ENCODE assay signal across 9 cellular contexts in genomic region chr12:8698830-8699330, GRCh38. TPM values are rescaled to one million over a fixed set of nuclear protein-coding genes. Genes with fewer than 3 reads are reported as not detected.
A peak's percentile ranks its signal among the peaks of the same experiment; 100 is the strongest.
DNase-seq lines count a peak whose midpoint lies in the region; FAIRE-seq and TF ChIP-seq lines count a peak whose summit lies in the region.
"Had no signal": no experiment of that assay in that cellular context is flagged by ENCODE, and none has a peak within 500 bp of the region (broad histone marks: within the 10 kb centered on the region; RNA-seq: fewer than 3 reads in every experiment).

No MANE protein-coding gene starts in this region.

- no peak overlapping the region for H3K27ac Mint-ChIP-seq in activated naive CD4-positive, alpha-beta T cell treated with anti-CD3 and anti-CD28 coated beads, Interleukin-2, amount 10 ng/mL, durations not matched to agents 7 days and 5 days
- peak overlapping the region; percentile 78 for H3K27ac Mint-ChIP-seq in astrocyte (ENCODE audit: unreplicated experiment)

- H3K27ac ChIP-seq in astrocyte (ENCODE audit: low read depth, low read length) (peak overlapping the region; percentile 91), liver (ENCODE audit: low read depth in 1 of 2, low read length in 2 of 2) (peak overlapping the region in 1 of 2 donors; percentile 2), transverse colon (peak overlapping the region; percentile 85 to 96 (median 94))

- no peak for DNase-seq in activated naive CD4-positive, alpha-beta T cell treated with anti-CD3 and anti-CD28 coated beads, Interleukin-2, amount 10 ng/mL, durations not matched to agents 7 days and 5 days
- DNase-seq in activated naive CD4-positive, alpha-beta T cell (lab: John Stamatoyannopoulos, UW) = no peak
- DNase-seq in astrocyte (ENCODE audit: low read depth) (peak; percentile 30), transverse colon (no peak), RPMI8226 (no peak), NCI-H1048 (lab: John Stamatoyannopoulos, UW) (no peak), NCI-H146 treated with DMSO at 0.1 percent for 48 hours (lab: John Stamatoyannopoulos, UW; ENCODE audit: unreplicated experiment) (no peak)
- DNase-seq: NCI-H524 treated with DMSO at 0.1 percent for 48 hours had no signal

- H3K4me1 ChIP-seq in astrocyte (ENCODE audit: insufficient read depth, low read length) (peaks cover 10% of the 10 kb centered on the region), liver (ENCODE audit: control insufficient read depth in 4 of 4, insufficient read depth in 4 of 4, low read length in 3 of 4) (peaks cover 9 to 15% (median 11%) of the 10 kb centered on the region in 4 donors), transverse colon (peaks cover 0 to 34% (median 7%) of the 10 kb centered on the region in 4 donors)

- peak overlapping the region; percentile 92 for H3K4me3 Mint-ChIP-seq in activated naive CD4-positive, alpha-beta T cell treated with anti-CD3 and anti-CD28 coated beads, Interleukin-2, amount 10 ng/mL, durations not matched to agents 7 days and 5 days
- H3K4me3 Mint-ChIP-seq in astrocyte (ENCODE audit: unreplicated experiment) = peak overlapping the region; percentile 91

- peak overlapping the region; percentile 91 for H2AFZ ChIP-seq in astrocyte (ENCODE audit: low read depth, low read length)

- H4K20me1 ChIP-seq in astrocyte (ENCODE audit: insufficient read depth, low read length) = peaks cover 38% of the 10 kb centered on the region

- CTCF ChIA-PET in activated naive CD4-positive, alpha-beta T cell treated with anti-CD3 and anti-CD28 coated beads, Interleukin-2, amount 10 ng/mL, durations not matched to agents 7 days and 5 days (lab: Charles Lee) = no interaction called here

- H3K4me2 ChIP-seq in astrocyte (ENCODE audit: low read length) = peak overlapping the region; percentile 97

- peaks cover 17% of the 10 kb centered on the region for H3K4me1 Mint-ChIP-seq in activated naive CD4-positive, alpha-beta T cell treated with anti-CD3 and anti-CD28 coated beads, Interleukin-2, amount 10 ng/mL, durations not matched to agents 7 days and 5 days
- H3K4me1 Mint-ChIP-seq in astrocyte (ENCODE audit: low read depth, unreplicated experiment) = peaks cover 22% of the 10 kb centered on the region

- TF ChIP-seq RAD21 in liver (IDR thresholded peaks at IDR 0.05) = no peak

- no peak for TF ChIP-seq EP300 in transverse colon (IDR thresholded peaks at IDR 0.05; ENCODE audit: low read depth)

- peak overlapping the region; percentile 91 for H3K4me3 ChIP-seq in astrocyte (ENCODE audit: insufficient read depth, low read depth, low read length)
- H3K4me3 ChIP-seq in liver (ENCODE audit: low read depth in 1 of 3, low read length in 3 of 3) = peak overlapping the region; percentile 49 to 75 (median 75)
- H3K4me3 ChIP-seq in transverse colon = peak overlapping the region; percentile 78 to 96 (median 88)

- H3K36me3 Mint-ChIP-seq in activated naive CD4-positive, alpha-beta T cell treated with anti-CD3 and anti-CD28 coated beads, Interleukin-2, amount 10 ng/mL, durations not matched to agents 7 days and 5 days = peaks cover 1% of the 10 kb centered on the region
- peaks cover 4% of the 10 kb centered on the region for H3K36me3 Mint-ChIP-seq in astrocyte (ENCODE audit: low read depth, unreplicated experiment)

- H3K36me3 ChIP-seq in astrocyte (ENCODE audit: insufficient read depth, low read length) (no peaks in the 10 kb centered on the region), liver (ENCODE audit: control insufficient read depth in 4 of 4, insufficient read depth in 3 of 4, low read depth in 1 of 4, low read length in 3 of 4) (no peaks in the 10 kb centered on the region), transverse colon (no peaks in the 10 kb centered on the region)

- TF ChIP-seq CTCF in astrocyte (IDR thresholded peaks at IDR 0.05; ENCODE audit: insufficient read depth, low read depth, low read length) (no peak), liver (IDR thresholded peaks at IDR 0.05; ENCODE audit: low read depth, low read length, missing input control) (no peak), transverse colon (IDR thresholded peaks at IDR 0.05) (no peak)

- no peak for TF ChIP-seq POLR2A in transverse colon (IDR thresholded peaks at IDR 0.05)

- WGBS in liver = 70% methylated on average over 2 of the region's 2 CpGs
- WGBS in transverse colon (ENCODE audit: low coverage in 1 of 2), 2 donors = 7 to 23% methylated on average over 2 of the region's 2 CpGs

- no peaks in the 10 kb centered on the region for H3K27me3 ChIP-seq in astrocyte (ENCODE audit: insufficient read depth, low read length)
- H3K27me3 ChIP-seq in liver (ENCODE audit: control insufficient read depth in 4 of 4, insufficient read depth in 4 of 4, low read length in 3 of 4) = no peaks in the 10 kb centered on the region
- H3K27me3 ChIP-seq in transverse colon = no peaks in the 10 kb centered on the region

- H3K79me2 ChIP-seq in astrocyte (ENCODE audit: insufficient read depth, low read length) = peaks cover 58% of the 10 kb centered on the region

- peak; percentile 37 for FAIRE-seq in astrocyte (lab: Jason Lieb, UNC)

- in situ Hi-C loops in transverse colon (cut with MboI; ENCODE audit: low pct_ligation_motif_present in 1 of 4, low pct_unique_long_range_greater_than_20kb in 1 of 4, low sequenced_read_pairs in 3 of 4) = loop anchor here (25.0 kb wide), 4 partner anchors 163 to 363 kb away; no protein-coding TSS in a partner anchor

- peaks cover 34% of the 10 kb centered on the region for H3K27me3 Mint-ChIP-seq in activated naive CD4-positive, alpha-beta T cell treated with anti-CD3 and anti-CD28 coated beads, Interleukin-2, amount 10 ng/mL, durations not matched to agents 7 days and 5 days
- H3K27me3 Mint-ChIP-seq in astrocyte (ENCODE audit: low read depth, unreplicated experiment) = no peaks in the 10 kb centered on the region

- intact Hi-C loops in transverse colon (cut with DNase I; ENCODE audit: low total_unique reads) = no loop called here

- H3K9me3 ChIP-seq in astrocyte (ENCODE audit: insufficient read depth, low read depth, low read length) (no peaks in the 10 kb centered on the region), liver (ENCODE audit: control insufficient read depth in 4 of 4, low read length in 3 of 4) (no peaks in the 10 kb centered on the region), transverse colon (no peaks in the 10 kb centered on the region)

- peak overlapping the region; percentile 98 for H3K9ac ChIP-seq in astrocyte (ENCODE audit: low read length)
- H3K9ac ChIP-seq in liver (ENCODE audit: low read depth in 1 of 2, low read length in 2 of 2) = peak overlapping the region in 1 of 2 donors; percentile 13

- H3K9me3 Mint-ChIP-seq in activated naive CD4-positive, alpha-beta T cell treated with anti-CD3 and anti-CD28 coated beads, Interleukin-2, amount 10 ng/mL, durations not matched to agents 7 days and 5 days = no peaks in the 10 kb centered on the region
- no peaks in the 10 kb centered on the region for H3K9me3 Mint-ChIP-seq in astrocyte (ENCODE audit: unreplicated experiment)

TF ChIP-seq in liver, 16 proteins besides CTCF, POLR2A, EP300 and RAD21 (continues in another document):
- no peak for TF ChIP-seq FOXA2 (IDR thresholded peaks at IDR 0.05)
- TF ChIP-seq FOXA1 (IDR thresholded peaks at IDR 0.05) = no peak
- no peak for TF ChIP-seq REST (IDR thresholded peaks at IDR 0.05)
- no peak for TF ChIP-seq GABPA (IDR thresholded peaks at IDR 0.05 in 1 of 2, conservative IDR thresholded peaks at IDR 0.05 in 1 of 2)
- TF ChIP-seq, protein P1, sequence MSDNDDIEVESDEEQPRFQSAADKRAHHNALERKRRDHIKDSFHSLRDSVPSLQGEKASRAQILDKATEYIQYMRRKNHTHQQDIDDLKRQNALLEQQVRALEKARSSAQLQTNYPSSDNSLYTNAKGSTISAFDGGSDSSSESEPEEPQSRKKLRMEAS (IDR thresholded peaks at IDR 0.05) = no peak
- TF ChIP-seq HNF4A (conservative IDR thresholded peaks at IDR 0.05) = no peak
- no peak for TF ChIP-seq SP1 (IDR thresholded peaks at IDR 0.05)
- no peak for TF ChIP-seq NR2F2 (IDR thresholded peaks at IDR 0.05)
- TF ChIP-seq, protein P2, sequence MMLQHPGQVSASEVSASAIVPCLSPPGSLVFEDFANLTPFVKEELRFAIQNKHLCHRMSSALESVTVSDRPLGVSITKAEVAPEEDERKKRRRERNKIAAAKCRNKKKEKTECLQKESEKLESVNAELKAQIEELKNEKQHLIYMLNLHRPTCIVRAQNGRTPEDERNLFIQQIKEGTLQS (IDR thresholded peaks at IDR 0.05) = no peak
- no peak for TF ChIP-seq RXRA (IDR thresholded peaks at IDR 0.05)
- TF ChIP-seq HNF4G (IDR thresholded peaks at IDR 0.05) = no peak
- no peak for TF ChIP-seq JUND (IDR thresholded peaks at IDR 0.05)
- TF ChIP-seq TAF1 (conservative IDR thresholded peaks at IDR 0.05) = no peak

RNA-seq across cellular contexts. Expression of gene RIMKLB, which starts 1.1 kb away (rescaled TPM):
- 34.1 and 36.6 TPM in 2 replicates for total RNA-seq in astrocyte
- 1 to 10 TPM; 5.3 to 9.5 TPM for total RNA-seq in liver
- polyA plus RNA-seq in liver = 1 to 10 TPM; 1.6 to 2.3 TPM
- total RNA-seq in transverse colon = 10 to 100 TPM in 1 of 4 donors, 1 to 10 TPM in 3; 2.0 to 20.8 (median 7.2) TPM

RNA-seq across cellular contexts. Expression of gene MFAP5, which starts 36.3 kb away (rescaled TPM):
- 86.4 and 105 TPM in 2 replicates for total RNA-seq in astrocyte
- under 1 TPM in 1 of 2 donors, not detected in 1; 0.42 TPM for total RNA-seq in liver
- polyA plus RNA-seq in liver = under 1 TPM in 1 of 2 donors, not detected in 1; 0.20 TPM
- 10 to 100 TPM; 16.9 to 32.8 (median 22.0) TPM for total RNA-seq in transverse colon

Comparison
In these comparisons a context has a peak if more than half of its experiments do, and no peak if none do; other contexts are left out.
1. RNA of gene MFAP5, which starts 36.3 kb away (total RNA-seq): 86.4 to 105 TPM in astrocyte and 16.9 to 32.8 TPM in transverse colon; 0.42 TPM in liver; every median in the first group is over 10 times any median in the second.
2. Peak in every context shown above with its lines, with median percentiles within 50 percentile points of each other: H3K4me3 ChIP-seq.